ENCODE assay signal across 10 cellular contexts in the genomic region with DNA sequence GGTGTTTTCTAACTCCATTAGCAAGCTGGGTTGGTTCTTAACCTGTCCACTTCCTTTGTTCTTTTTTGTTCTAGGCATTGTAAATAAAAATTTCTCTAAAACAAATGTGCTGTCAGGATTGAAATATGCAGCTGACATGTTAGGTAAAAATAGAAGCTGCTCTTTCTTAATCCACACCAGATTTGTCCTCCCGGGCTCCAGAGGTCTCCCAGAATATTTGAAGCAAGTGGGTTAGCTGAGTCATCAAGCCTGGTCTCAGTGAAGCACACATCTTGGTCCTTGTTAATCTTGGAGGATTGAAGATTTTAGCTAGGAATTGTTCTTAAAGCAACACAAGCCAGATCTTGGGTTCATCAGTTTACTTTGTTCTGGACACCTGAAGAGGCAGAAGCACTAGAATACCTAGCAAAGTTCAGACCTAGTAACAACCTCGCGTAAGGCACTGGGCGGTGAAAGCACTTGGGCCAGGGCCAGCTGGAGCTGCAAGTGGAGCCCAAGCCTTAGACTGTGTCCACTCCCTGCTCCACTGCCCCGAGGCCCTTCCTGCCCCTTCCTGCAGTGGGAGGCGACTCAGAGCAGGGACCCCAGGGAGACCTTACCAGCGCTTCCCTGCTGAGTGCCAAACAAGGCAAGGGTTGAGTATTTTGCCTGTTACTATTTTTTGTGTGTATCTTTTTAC. TPM values are rescaled to one million over a fixed set of nuclear protein-coding genes. Genes with fewer than 3 reads are reported as not detected.
DNase-seq lines count a peak whose midpoint lies in the region; ATAC-seq and TF ChIP-seq lines count a peak whose summit lies in the region.
"Had no signal": no experiment of that assay in that cellular context is flagged by ENCODE, and none has a peak within 500 bp of the region (broad histone marks: within the 10 kb centered on the region; RNA-seq: fewer than 3 reads in every experiment).

No MANE protein-coding gene starts in this region.

- WGBS in transverse colon (ENCODE audit: low coverage in 1 of 2), 2 donors, result 46 to 69% methylated on average over 2 to 7 of the region's 7 CpGs

- H3K4me1 ChIP-seq in lower lobe of right lung (peaks cover 24% of the 10 kb centered on the region), transverse colon (peaks cover 0 to 19% (median 5%) of the 10 kb centered on the region in 4 donors)

- H3K36me3 Mint-ChIP-seq in stimulated activated memory B cell treated with anti-CD40 and anti-IgM and Interleukin-4, amounts not matched to agents 10 μg/mL and 1 μg/mL and 100 μg/mL, for 72 hours, result peaks cover 54% of the 10 kb centered on the region

- TF ChIP-seq CTCF in lower lobe of right lung (IDR thresholded peaks at IDR 0.05) (no peak), transverse colon (IDR thresholded peaks at IDR 0.05) (no peak)

- ATAC-seq in lower lobe of right lung (peak; percentile 72 to 75), HG02885 (IDR thresholded peaks at IDR 0.05; ENCODE audit: poor library complexity, unreplicated experiment) (no peak)
- ATAC-seq in stimulated activated memory B cell treated with anti-CD40 and anti-IgM and Interleukin-4, amounts not matched to agents 10 μg/mL and 1 μg/mL and 100 μg/mL, for 72 hours, result no peak
- ATAC-seq: activated naive CD4-positive, alpha-beta T cell treated with anti-CD3 and anti-CD28 coated beads, Interleukin-2, amount 50 U/mL, for 72 hours; GM12878 had no signal

- peaks cover 24% of the 10 kb centered on the region for H3K4me1 Mint-ChIP-seq in stimulated activated memory B cell treated with anti-CD40 and anti-IgM and Interleukin-4, amounts not matched to agents 10 μg/mL and 1 μg/mL and 100 μg/mL, for 72 hours

- H3K36me3 ChIP-seq in MG63 (peaks cover 37% of the 10 kb centered on the region), lower lobe of right lung (peaks cover 51% of the 10 kb centered on the region), transverse colon (no peaks in the 10 kb centered on the region)

- peak overlapping the region; percentile 36 for H3K27ac ChIP-seq in lower lobe of right lung
- H3K27ac ChIP-seq in transverse colon, result peak overlapping the region; percentile 32 to 66 (median 52)

- in situ Hi-C loops in transverse colon (cut with MboI; ENCODE audit: low pct_ligation_motif_present in 1 of 4, low pct_unique_long_range_greater_than_20kb in 1 of 4, low sequenced_read_pairs in 3 of 4), result no loop called here

- no peak overlapping the region for H3K4me3 Mint-ChIP-seq in stimulated activated memory B cell treated with anti-CD40 and anti-IgM and Interleukin-4, amounts not matched to agents 10 μg/mL and 1 μg/mL and 100 μg/mL, for 72 hours

- TF ChIP-seq POLR2A in transverse colon (IDR thresholded peaks at IDR 0.05), result no peak

- H3K27ac Mint-ChIP-seq in stimulated activated memory B cell treated with anti-CD40 and anti-IgM and Interleukin-4, amounts not matched to agents 10 μg/mL and 1 μg/mL and 100 μg/mL, for 72 hours, result no peak overlapping the region

- TF ChIP-seq EP300 in transverse colon (IDR thresholded peaks at IDR 0.05; ENCODE audit: low read depth), result no peak

- peak; percentile 34 for DNase-seq in MG63
- peak; percentile 7 for DNase-seq in dermis blood vessel endothelial cell
- DNase-seq in lower lobe of right lung, result peak; percentile 73
- DNase-seq in transverse colon, result peak; percentile 25
- no peak for DNase-seq in NCI-H82 treated with DMSO at 0.1 percent for 48 hours (lab: John Stamatoyannopoulos, UW; ENCODE audit: unreplicated experiment)
- DNase-seq in NCI-H526 treated with DMSO at 0.1 percent for 48 hours (lab: John Stamatoyannopoulos, UW), result no peak

- intact Hi-C loops in lower lobe of right lung (cut with DNase I), result no loop called here
- intact Hi-C loops in transverse colon (cut with DNase I; ENCODE audit: low total_unique reads), result no loop called here

- H3K9me3 ChIP-seq in MG63 (no peaks in the 10 kb centered on the region), lower lobe of right lung (no peaks in the 10 kb centered on the region), transverse colon (no peaks in the 10 kb centered on the region)

- no peaks in the 10 kb centered on the region for H3K27me3 Mint-ChIP-seq in stimulated activated memory B cell treated with anti-CD40 and anti-IgM and Interleukin-4, amounts not matched to agents 10 μg/mL and 1 μg/mL and 100 μg/mL, for 72 hours

- H3K9me3 Mint-ChIP-seq in stimulated activated memory B cell treated with anti-CD40 and anti-IgM and Interleukin-4, amounts not matched to agents 10 μg/mL and 1 μg/mL and 100 μg/mL, for 72 hours, result no peaks in the 10 kb centered on the region
- H3K9me3 Mint-ChIP-seq: activated naive CD4-positive, alpha-beta T cell treated with anti-CD3 and anti-CD28 coated beads, Interleukin-2, amount 50 U/mL, for 72 hours had no signal

- no peak overlapping the region for H3K4me3 ChIP-seq in MG63
- H3K4me3 ChIP-seq in lower lobe of right lung, result no peak overlapping the region
- H3K4me3 ChIP-seq in transverse colon, result no peak overlapping the region
- H3K4me3 ChIP-seq: GM12878 had no signal

- H3K27me3 ChIP-seq in MG63, result no peaks in the 10 kb centered on the region
- no peaks in the 10 kb centered on the region for H3K27me3 ChIP-seq in lower lobe of right lung (ENCODE audit: low read depth)
- H3K27me3 ChIP-seq in transverse colon, result no peaks in the 10 kb centered on the region

RNA-seq across cellular contexts. Expression of a gene that starts 36.5 kb away (rescaled TPM):
- 15.9 and 19.4 TPM in 2 replicates for total RNA-seq in MG63 (2014; rRNA removed; shearing (Covaris generic); ENCODE audit: low replicate concordance)
- total RNA-seq in dermis blood vessel endothelial cell (7.3 and 9.0 TPM in 2 replicates), lower lobe of right lung (9.8 TPM), transverse colon (10 to 100 TPM in 1 of 4 donors, 1 to 10 TPM in 3; 1.9 to 11.3 (median 5.0) TPM)

Comparison
In these comparisons a context has a peak if more than half of its experiments do, and no peak if none do; other contexts are left out.
1. DNase-seq: peak in MG63 (single experiment), dermis blood vessel endothelial cell (single experiment), lower lobe of right lung (single experiment) and transverse colon (single experiment); none in NCI-H82 treated with DMSO at 0.1 percent for 48 hours (single experiment) and NCI-H526 treated with DMSO at 0.1 percent for 48 hours (single experiment).
2. ATAC-seq: peak in lower lobe of right lung (2 of 2); none in HG02885 (single experiment) and stimulated activated memory B cell treated with anti-CD40 and anti-IgM and Interleukin-4, amounts not matched to agents 10 μg/mL and 1 μg/mL and 100 μg/mL, for 72 hours (single experiment).